In the genomic region with DNA sequence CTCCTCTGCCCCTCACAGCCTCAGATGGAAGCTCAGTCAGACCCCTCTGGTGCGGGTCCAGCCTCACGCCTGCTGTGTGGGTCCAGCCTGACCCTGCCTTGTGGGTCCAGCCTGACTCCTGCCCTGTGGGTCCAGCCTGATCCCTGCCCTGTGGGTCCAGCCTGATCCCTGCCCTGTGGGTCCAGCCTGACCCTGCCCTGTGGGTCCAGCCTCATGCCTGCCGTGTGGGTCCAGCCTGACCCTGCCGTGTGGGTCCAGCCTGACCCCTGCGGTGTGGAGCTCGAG, we compare ENCODE assay signal across 1 cellular context.
TF ChIP-seq lines count a peak whose summit lies in the region.

No MANE protein-coding gene starts in this region.

TF ChIP-seq in HepG2, 621 proteins besides CTCF, POLR2A, EP300 and RAD21 (continued from another document):
- TF ChIP-seq, protein P1, sequence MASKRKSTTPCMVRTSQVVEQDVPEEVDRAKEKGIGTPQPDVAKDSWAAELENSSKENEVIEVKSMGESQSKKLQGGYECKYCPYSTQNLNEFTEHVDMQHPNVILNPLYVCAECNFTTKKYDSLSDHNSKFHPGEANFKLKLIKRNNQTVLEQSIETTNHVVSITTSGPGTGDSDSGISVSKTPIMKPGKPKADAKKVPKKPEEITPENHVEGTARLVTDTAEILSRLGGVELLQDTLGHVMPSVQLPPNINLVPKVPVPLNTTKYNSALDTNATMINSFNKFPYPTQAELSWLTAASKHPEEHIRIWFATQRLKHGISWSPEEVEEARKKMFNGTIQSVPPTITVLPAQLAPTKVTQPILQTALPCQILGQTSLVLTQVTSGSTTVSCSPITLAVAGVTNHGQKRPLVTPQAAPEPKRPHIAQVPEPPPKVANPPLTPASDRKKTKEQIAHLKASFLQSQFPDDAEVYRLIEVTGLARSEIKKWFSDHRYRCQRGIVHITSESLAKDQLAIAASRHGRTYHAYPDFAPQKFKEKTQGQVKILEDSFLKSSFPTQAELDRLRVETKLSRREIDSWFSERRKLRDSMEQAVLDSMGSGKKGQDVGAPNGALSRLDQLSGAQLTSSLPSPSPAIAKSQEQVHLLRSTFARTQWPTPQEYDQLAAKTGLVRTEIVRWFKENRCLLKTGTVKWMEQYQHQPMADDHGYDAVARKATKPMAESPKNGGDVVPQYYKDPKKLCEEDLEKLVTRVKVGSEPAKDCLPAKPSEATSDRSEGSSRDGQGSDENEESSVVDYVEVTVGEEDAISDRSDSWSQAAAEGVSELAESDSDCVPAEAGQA (IDR thresholded peaks at IDR 0.05; ENCODE audit: low read depth): no peak
- TF ChIP-seq, protein P1 (CRISPR knock-in tag; IDR thresholded peaks at IDR 0.05; ENCODE audit: borderline replicate concordance): no peak
- TF ChIP-seq KLF11 (CRISPR knock-in tag; IDR thresholded peaks at IDR 0.05): no peak
- TF ChIP-seq, protein P2, sequence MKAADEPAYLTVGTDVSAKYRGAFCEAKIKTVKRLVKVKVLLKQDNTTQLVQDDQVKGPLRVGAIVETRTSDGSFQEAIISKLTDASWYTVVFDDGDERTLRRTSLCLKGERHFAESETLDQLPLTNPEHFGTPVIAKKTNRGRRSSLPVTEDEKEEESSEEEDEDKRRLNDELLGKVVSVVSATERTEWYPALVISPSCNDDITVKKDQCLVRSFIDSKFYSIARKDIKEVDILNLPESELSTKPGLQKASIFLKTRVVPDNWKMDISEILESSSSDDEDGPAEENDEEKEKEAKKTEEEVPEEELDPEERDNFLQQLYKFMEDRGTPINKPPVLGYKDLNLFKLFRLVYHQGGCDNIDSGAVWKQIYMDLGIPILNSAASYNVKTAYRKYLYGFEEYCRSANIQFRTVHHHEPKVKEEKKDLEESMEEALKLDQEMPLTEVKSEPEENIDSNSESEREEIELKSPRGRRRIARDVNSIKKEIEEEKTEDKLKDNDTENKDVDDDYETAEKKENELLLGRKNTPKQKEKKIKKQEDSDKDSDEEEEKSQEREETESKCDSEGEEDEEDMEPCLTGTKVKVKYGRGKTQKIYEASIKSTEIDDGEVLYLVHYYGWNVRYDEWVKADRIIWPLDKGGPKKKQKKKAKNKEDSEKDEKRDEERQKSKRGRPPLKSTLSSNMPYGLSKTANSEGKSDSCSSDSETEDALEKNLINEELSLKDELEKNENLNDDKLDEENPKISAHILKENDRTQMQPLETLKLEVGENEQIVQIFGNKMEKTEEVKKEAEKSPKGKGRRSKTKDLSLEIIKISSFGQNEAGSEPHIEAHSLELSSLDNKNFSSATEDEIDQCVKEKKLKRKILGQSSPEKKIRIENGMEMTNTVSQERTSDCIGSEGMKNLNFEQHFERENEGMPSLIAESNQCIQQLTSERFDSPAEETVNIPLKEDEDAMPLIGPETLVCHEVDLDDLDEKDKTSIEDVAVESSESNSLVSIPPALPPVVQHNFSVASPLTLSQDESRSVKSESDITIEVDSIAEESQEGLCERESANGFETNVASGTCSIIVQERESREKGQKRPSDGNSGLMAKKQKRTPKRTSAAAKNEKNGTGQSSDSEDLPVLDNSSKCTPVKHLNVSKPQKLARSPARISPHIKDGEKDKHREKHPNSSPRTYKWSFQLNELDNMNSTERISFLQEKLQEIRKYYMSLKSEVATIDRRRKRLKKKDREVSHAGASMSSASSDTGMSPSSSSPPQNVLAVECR (CRISPR knock-in tag; IDR thresholded peaks at IDR 0.05; ENCODE audit: borderline replicate concordance): no peak
- TF ChIP-seq JUND (CRISPR knock-in tag; IDR thresholded peaks at IDR 0.05): no peak
- TF ChIP-seq NFE2L2 (IDR thresholded peaks at IDR 0.05; ENCODE audit: low read length): no peak
- no peak for TF ChIP-seq YY1 (IDR thresholded peaks at IDR 0.05; ENCODE audit: insufficient read depth, insufficient replicate concordance, low read depth, low read length)
- TF ChIP-seq DPF2 (CRISPR knock-in tag; IDR thresholded peaks at IDR 0.05; ENCODE audit: borderline replicate concordance, low read depth): no peak
- TF ChIP-seq JUNB (CRISPR knock-in tag; IDR thresholded peaks at IDR 0.05; ENCODE audit: borderline replicate concordance): no peak
- TF ChIP-seq ZNF782 (CRISPR knock-in tag; IDR thresholded peaks at IDR 0.05; ENCODE audit: borderline replicate concordance): no peak
- TF ChIP-seq, protein P3, sequence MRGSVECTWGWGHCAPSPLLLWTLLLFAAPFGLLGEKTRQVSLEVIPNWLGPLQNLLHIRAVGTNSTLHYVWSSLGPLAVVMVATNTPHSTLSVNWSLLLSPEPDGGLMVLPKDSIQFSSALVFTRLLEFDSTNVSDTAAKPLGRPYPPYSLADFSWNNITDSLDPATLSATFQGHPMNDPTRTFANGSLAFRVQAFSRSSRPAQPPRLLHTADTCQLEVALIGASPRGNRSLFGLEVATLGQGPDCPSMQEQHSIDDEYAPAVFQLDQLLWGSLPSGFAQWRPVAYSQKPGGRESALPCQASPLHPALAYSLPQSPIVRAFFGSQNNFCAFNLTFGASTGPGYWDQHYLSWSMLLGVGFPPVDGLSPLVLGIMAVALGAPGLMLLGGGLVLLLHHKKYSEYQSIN (CRISPR knock-in tag; IDR thresholded peaks at IDR 0.05; ENCODE audit: borderline replicate concordance): no peak
- no peak for TF ChIP-seq RNF2 (conservative IDR thresholded peaks at IDR 0.05; ENCODE audit: low read depth)
- TF ChIP-seq ZNF232 (CRISPR knock-in tag; IDR thresholded peaks at IDR 0.05; ENCODE audit: borderline replicate concordance): no peak
- no peak for TF ChIP-seq MEIS2 (CRISPR knock-in tag; IDR thresholded peaks at IDR 0.05)
TF ChIP-seq in HepG2: peak in this region for 0.
